In genomic region chr4:63275491-63275890, GRCh38 we compare ENCODE assay signal across 15 cellular contexts.
DNase-seq lines count a peak whose midpoint lies in the region; ATAC-seq and TF ChIP-seq lines count a peak whose summit lies in the region.
"Had no signal": no experiment of that assay in that cellular context is flagged by ENCODE, and none has a peak within 500 bp of the region (broad histone marks: within the 10 kb centered on the region; RNA-seq: fewer than 3 reads in every experiment).

No MANE protein-coding gene starts in this region.

- DNase-seq in WTC11 (ENCODE audit: low spot score) (peak; percentile 16), endodermal cell (peak; percentile 43), nephron progenitor cell (peak; percentile 1), Ammon's horn (ENCODE audit: low spot score) (no peak), mucosa of gallbladder (ENCODE audit: low spot score) (no peak)
- DNase-seq: ACHN; CD4-positive, alpha-beta T cell; DMS153; DMS79; GDM1; GM23248 had no signal

- H3K27ac Mint-ChIP-seq in WTC11: no peak overlapping the region
- H3K27ac Mint-ChIP-seq in endodermal cell: no peak overlapping the region
- H3K27ac Mint-ChIP-seq in nephron progenitor cell: no peak overlapping the region
- H3K27ac Mint-ChIP-seq: CD4-positive, alpha-beta T cell had no signal

- H3K27ac ChIP-seq in endodermal cell (ENCODE audit: low read depth, low read length): no peak overlapping the region
- H3K27ac ChIP-seq: C4-2B, GM23248, KMS-11 had no signal

- 89 to 100% methylated on average over 3 to 4 of the region's 4 CpGs for WGBS in endodermal cell (ENCODE audit: insufficient coverage in 1 of 2, insufficient read length in 1 of 2), 2 experiments

- H3K27me3 Mint-ChIP-seq in WTC11 (ENCODE audit: low read depth): no peaks in the 10 kb centered on the region
- H3K27me3 Mint-ChIP-seq in endodermal cell (ENCODE audit: insufficient read depth): no peaks in the 10 kb centered on the region
- H3K27me3 Mint-ChIP-seq in nephron progenitor cell (ENCODE audit: low read depth, poor library complexity): peaks cover 12% of the 10 kb centered on the region
- H3K27me3 Mint-ChIP-seq: CD4-positive, alpha-beta T cell had no signal

- H3K9me3 ChIP-seq in endodermal cell (ENCODE audit: control insufficient read depth, low read length): no peaks in the 10 kb centered on the region

- H3K4me1 ChIP-seq in endodermal cell (ENCODE audit: control insufficient read depth, insufficient read depth, low read length): no peaks in the 10 kb centered on the region

- no peak overlapping the region for H3K9ac ChIP-seq in endodermal cell (ENCODE audit: extremely low read depth, low read length, poor library complexity, severe bottlenecking)
- H3K9ac ChIP-seq: GM23248, KMS-11 had no signal

- ATAC-seq in WTC11 (peak; percentile 67), HG03175 (IDR thresholded peaks at IDR 0.05; ENCODE audit: unreplicated experiment) (no peak), HG03520 (IDR thresholded peaks at IDR 0.05; ENCODE audit: unreplicated experiment) (no peak)

- TF ChIP-seq CTCF in WTC11 (IDR thresholded peaks at IDR 0.05) (no peak), endodermal cell (conservative IDR thresholded peaks at IDR 0.05) (peak; percentile 11), nephron progenitor cell (IDR thresholded peaks at IDR 0.05) (no peak)

- H3K27me3 ChIP-seq in endodermal cell (ENCODE audit: control insufficient read depth, insufficient read depth, low read length, poor library complexity, severe bottlenecking): no peaks in the 10 kb centered on the region

- H3K4me1 Mint-ChIP-seq in WTC11 (no peaks in the 10 kb centered on the region), endodermal cell (no peaks in the 10 kb centered on the region), nephron progenitor cell (no peaks in the 10 kb centered on the region)

- H3K36me3 Mint-ChIP-seq in WTC11 (no peaks in the 10 kb centered on the region), endodermal cell (ENCODE audit: low read depth) (no peaks in the 10 kb centered on the region), nephron progenitor cell (ENCODE audit: low read depth) (no peaks in the 10 kb centered on the region)

- H3K36me3 ChIP-seq in endodermal cell (ENCODE audit: control insufficient read depth, insufficient read depth, low read length): no peaks in the 10 kb centered on the region

- H3K9me3 Mint-ChIP-seq in WTC11 (peaks cover 4% of the 10 kb centered on the region; the same call in 1 of the 2 replicates), endodermal cell (no peaks in the 10 kb centered on the region), nephron progenitor cell (no peaks in the 10 kb centered on the region)

- CTCF ChIA-PET in WTC11 (lab: Charles Lee): no interaction called here

- H3K4me3 Mint-ChIP-seq in WTC11 (no peak overlapping the region), endodermal cell (no peak overlapping the region), nephron progenitor cell (no peak overlapping the region)
- H3K4me3 Mint-ChIP-seq: CD4-positive, alpha-beta T cell had no signal

- POLR2A ChIA-PET in WTC11 (lab: Charles Lee): no interaction called here

- no peak overlapping the region for H3K4me3 ChIP-seq in endodermal cell (ENCODE audit: low read length)
- H3K4me3 ChIP-seq: GM23248 had no signal

TF ChIP-seq in WTC11, 78 proteins besides CTCF, POLR2A, EP300 and RAD21:
- TF ChIP-seq ZNF263 (CRISPR knock-in tag; IDR thresholded peaks at IDR 0.05; ENCODE audit: low read depth) (no peak), RELA (CRISPR knock-in tag; IDR thresholded peaks at IDR 0.05; ENCODE audit: borderline replicate concordance) (no peak), AFF4 (CRISPR knock-in tag; IDR thresholded peaks at IDR 0.05; ENCODE audit: borderline replicate concordance) (no peak), ZNF671 (CRISPR knock-in tag; IDR thresholded peaks at IDR 0.05) (no peak), FOXJ3 (CRISPR knock-in tag; IDR thresholded peaks at IDR 0.05; ENCODE audit: borderline replicate concordance) (no peak), NR3C1 (CRISPR knock-in tag; conservative IDR thresholded peaks at IDR 0.05; ENCODE audit: low read depth) (no peak), SOX15 (CRISPR knock-in tag; IDR thresholded peaks at IDR 0.05) (no peak)

Comparison
In these comparisons a context has a peak if more than half of its experiments do, and no peak if none do; other contexts are left out.
1. DNase-seq: peak in WTC11 (single experiment), endodermal cell (single experiment) and nephron progenitor cell (single experiment); none in Ammon's horn (single experiment) and mucosa of gallbladder (single experiment).